8 cellular contexts compared by ENCODE assay signal in the genomic region with DNA sequence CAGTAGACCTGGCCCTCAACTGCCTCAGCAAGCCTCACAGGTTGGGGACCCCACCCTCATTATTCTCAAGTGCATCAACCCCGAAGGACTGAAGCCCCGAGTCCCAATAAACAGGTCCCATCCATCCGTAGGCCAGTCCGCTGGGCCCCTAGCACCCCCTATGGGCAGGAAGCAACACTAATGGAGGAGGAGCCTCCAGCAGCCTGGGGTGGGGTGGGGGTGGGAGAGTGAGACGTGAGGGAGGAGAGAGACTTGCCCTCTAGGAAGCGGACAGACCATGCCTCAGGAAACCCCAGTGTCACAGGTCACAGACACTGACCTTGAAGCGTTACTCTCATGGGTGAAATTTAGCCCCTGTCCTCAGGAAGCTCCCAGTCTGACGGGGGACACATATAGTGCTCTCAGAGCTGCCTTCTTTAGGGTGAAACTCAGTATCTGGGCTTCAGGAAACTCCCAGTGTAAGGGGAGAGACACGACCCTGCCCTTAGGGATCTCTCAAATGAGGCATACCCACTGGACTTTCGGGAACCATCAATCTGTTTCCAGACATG.
DNase-seq lines count a peak whose midpoint lies in the region; ATAC-seq lines count a peak whose summit lies in the region.

No MANE protein-coding gene starts in this region.

- H3K27me3 Mint-ChIP-seq in activated T-helper 17 cell treated with anti-CD3 and anti-CD28 coated beads, Interleukin-2, amount 50 U/mL, for 72 hours: peaks cover 26% of the 10 kb centered on the region

- peak; percentile 22 for ATAC-seq in activated T-helper 17 cell treated with anti-CD3 and anti-CD28 coated beads, Interleukin-2, amount 50 U/mL, for 72 hours (replicated peaks)
- ATAC-seq in HG03097 (IDR thresholded peaks at IDR 0.05; ENCODE audit: low FRiP score, unreplicated experiment) (no peak), HG03095 (IDR thresholded peaks at IDR 0.05; ENCODE audit: unreplicated experiment) (no peak)

- no peaks in the 10 kb centered on the region for H3K9me3 Mint-ChIP-seq in activated T-helper 17 cell treated with anti-CD3 and anti-CD28 coated beads, Interleukin-2, amount 50 U/mL, for 72 hours

- DNase-seq in activated T-cell treated with anti-CD3 and anti-CD28 coated beads, Interleukin-2, amount 50 U/mL, for 48 hours: peak; percentile 48 to 58
- DNase-seq in activated T-cell treated with anti-CD3 and anti-CD28 coated beads for 4 hours (no peak), left kidney (ENCODE audit: low read depth, low spot score) (peak; percentile 72), GOT3 (lab: John Stamatoyannopoulos, UW) (no peak)
- peak; percentile 74 for DNase-seq in Jurkat, Clone E6-1 (ENCODE audit: low read depth, low spot score)

- H3K36me3 Mint-ChIP-seq in activated T-helper 17 cell treated with anti-CD3 and anti-CD28 coated beads, Interleukin-2, amount 50 U/mL, for 72 hours (ENCODE audit: low read depth): no peaks in the 10 kb centered on the region

- H3K4me3 Mint-ChIP-seq in activated T-helper 17 cell treated with anti-CD3 and anti-CD28 coated beads, Interleukin-2, amount 50 U/mL, for 72 hours: peak overlapping the region; percentile 66

- no peak overlapping the region for H3K27ac Mint-ChIP-seq in activated T-helper 17 cell treated with anti-CD3 and anti-CD28 coated beads, Interleukin-2, amount 50 U/mL, for 72 hours

- no peaks in the 10 kb centered on the region for H3K4me1 Mint-ChIP-seq in activated T-helper 17 cell treated with anti-CD3 and anti-CD28 coated beads, Interleukin-2, amount 50 U/mL, for 72 hours

- H3K4me3 ChIP-seq in Jurkat, Clone E6-1 (ENCODE audit: low read length): peak overlapping the region; percentile 62

Comparison
In these comparisons a context has a peak if more than half of its experiments do, and no peak if none do; other contexts are left out.
1. DNase-seq: peak in activated T-cell treated with anti-CD3 and anti-CD28 coated beads, Interleukin-2, amount 50 U/mL, for 48 hours (2 of 2), Jurkat, Clone E6-1 (single experiment) and left kidney (single experiment); none in activated T-cell treated with anti-CD3 and anti-CD28 coated beads for 4 hours (single experiment) and GOT3 (single experiment).